ENCODE assay signal across 1 cellular context in genomic region chr11:93123351-93123898, GRCh38.
TF ChIP-seq lines count a peak whose summit lies in the region.

No MANE protein-coding gene starts in this region.

TF ChIP-seq in K562, 482 proteins besides CTCF, POLR2A, EP300 and RAD21 (continued from another document):
- no peak for TF ChIP-seq E2F5 (CRISPR knock-in tag; IDR thresholded peaks at IDR 0.05)
- no peak for TF ChIP-seq PHF21A (IDR thresholded peaks at IDR 0.05; ENCODE audit: borderline replicate concordance, low read depth)
- TF ChIP-seq ZNF717 (CRISPR knock-in tag; IDR thresholded peaks at IDR 0.05): no peak
- TF ChIP-seq U2AF1 (optimal IDR thresholded peaks at IDR 0.05; ENCODE audit: low read depth, low read length): no peak
- peak; percentile 22; the same call in 1 of the 2 replicates for TF ChIP-seq ATF3 (IDR thresholded peaks at IDR 0.05)
- TF ChIP-seq ATF3 (CRISPR knock-in tag; conservative IDR thresholded peaks at IDR 0.05): no peak
- TF ChIP-seq, protein P1, sequence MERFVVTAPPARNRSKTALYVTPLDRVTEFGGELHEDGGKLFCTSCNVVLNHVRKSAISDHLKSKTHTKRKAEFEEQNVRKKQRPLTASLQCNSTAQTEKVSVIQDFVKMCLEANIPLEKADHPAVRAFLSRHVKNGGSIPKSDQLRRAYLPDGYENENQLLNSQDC (CRISPR knock-in tag; IDR thresholded peaks at IDR 0.05): no peak
- TF ChIP-seq FOS (IDR thresholded peaks at IDR 0.05; ENCODE audit: extremely low read depth, insufficient read length): no peak
- no peak for TF ChIP-seq CAMTA2 (CRISPR knock-in tag; conservative IDR thresholded peaks at IDR 0.05)
- TF ChIP-seq, protein P2, sequence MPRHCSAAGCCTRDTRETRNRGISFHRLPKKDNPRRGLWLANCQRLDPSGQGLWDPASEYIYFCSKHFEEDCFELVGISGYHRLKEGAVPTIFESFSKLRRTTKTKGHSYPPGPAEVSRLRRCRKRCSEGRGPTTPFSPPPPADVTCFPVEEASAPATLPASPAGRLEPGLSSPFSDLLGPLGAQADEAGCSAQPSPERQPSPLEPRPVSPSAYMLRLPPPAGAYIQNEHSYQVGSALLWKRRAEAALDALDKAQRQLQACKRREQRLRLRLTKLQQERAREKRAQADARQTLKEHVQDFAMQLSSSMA (CRISPR knock-in tag; IDR thresholded peaks at IDR 0.05): no peak
- no peak for TF ChIP-seq SP2 (IDR thresholded peaks at IDR 0.05; ENCODE audit: extremely low read depth, low read depth, low read length, poor library complexity, severe bottlenecking)
- TF ChIP-seq, protein P3, sequence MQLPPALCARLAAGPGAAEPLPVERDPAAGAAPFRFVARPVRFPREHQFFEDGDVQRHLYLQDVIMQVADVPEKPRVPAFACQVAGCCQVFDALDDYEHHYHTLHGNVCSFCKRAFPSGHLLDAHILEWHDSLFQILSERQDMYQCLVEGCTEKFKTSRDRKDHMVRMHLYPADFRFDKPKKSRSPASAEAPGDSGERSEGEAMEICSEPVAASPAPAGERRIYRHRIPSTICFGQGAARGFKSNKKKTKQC (CRISPR knock-in tag; IDR thresholded peaks at IDR 0.05): no peak
